1 cellular context compared by ENCODE assay signal in genomic region chr10:5476918-5477525, GRCh38.
TF ChIP-seq lines count a peak whose summit lies in the region.

No MANE protein-coding gene starts in this region.

TF ChIP-seq in K562, 482 proteins besides CTCF, POLR2A, EP300 and RAD21 (continues in another document):
- TF ChIP-seq, protein P1, sequence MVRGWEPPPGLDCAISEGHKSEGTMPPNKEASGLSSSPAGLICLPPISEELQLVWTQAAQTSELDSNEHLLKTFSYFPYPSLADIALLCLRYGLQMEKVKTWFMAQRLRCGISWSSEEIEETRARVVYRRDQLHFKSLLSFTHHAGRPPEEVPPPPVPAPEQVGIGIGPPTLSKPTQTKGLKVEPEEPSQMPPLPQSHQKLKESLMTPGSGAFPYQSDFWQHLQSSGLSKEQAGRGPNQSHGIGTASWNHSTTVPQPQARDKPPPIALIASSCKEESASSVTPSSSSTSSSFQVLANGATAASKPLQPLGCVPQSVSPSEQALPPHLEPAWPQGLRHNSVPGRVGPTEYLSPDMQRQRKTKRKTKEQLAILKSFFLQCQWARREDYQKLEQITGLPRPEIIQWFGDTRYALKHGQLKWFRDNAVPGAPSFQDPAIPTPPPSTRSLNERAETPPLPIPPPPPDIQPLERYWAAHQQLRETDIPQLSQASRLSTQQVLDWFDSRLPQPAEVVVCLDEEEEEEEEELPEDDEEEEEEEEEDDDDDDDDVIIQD (CRISPR knock-in tag; IDR thresholded peaks at IDR 0.05), result no peak
- no peak for TF ChIP-seq JUNB (CRISPR knock-in tag; conservative IDR thresholded peaks at IDR 0.05)
- TF ChIP-seq ZBTB40 (IDR thresholded peaks at IDR 0.05), result peak; percentile 1; the same call in 1 of the 2 replicates
- TF ChIP-seq ZBTB40 (CRISPR knock-in tag; IDR thresholded peaks at IDR 0.05), result no peak
- TF ChIP-seq KAT7 (CRISPR knock-in tag; IDR thresholded peaks at IDR 0.05; ENCODE audit: borderline replicate concordance), result peak; percentile 54; the same call in 1 of the 2 replicates
- TF ChIP-seq RREB1 (CRISPR knock-in tag; IDR thresholded peaks at IDR 0.05), result no peak
- TF ChIP-seq DMBX1 (CRISPR knock-in tag; IDR thresholded peaks at IDR 0.05; ENCODE audit: borderline replicate concordance), result peak; percentile 35; the same call in 1 of the 2 replicates
- peak; percentile 30; the same call in 1 of the 2 replicates for TF ChIP-seq POLR2H (tag; IDR thresholded peaks at IDR 0.05; ENCODE audit: low read depth)
- peak; percentile 51 to 64; a peak in 1 of 4 replicates for TF ChIP-seq UBTF (IDR thresholded peaks at IDR 0.05; ENCODE audit: borderline replicate concordance in 1 of 2, low read depth in 2 of 2, low read length in 2 of 2)
- no peak for TF ChIP-seq NKRF (IDR thresholded peaks at IDR 0.05; ENCODE audit: borderline replicate concordance)
- TF ChIP-seq STAT5A (IDR thresholded peaks at IDR 0.05; ENCODE audit: borderline replicate concordance, low read length), result no peak
- 0 out of 2 replicates have a peak, but pooled peaks have one; percentile 26 for TF ChIP-seq EGR1 (conservative IDR thresholded peaks at IDR 0.05)
- peak in 1 of 2 experiments; percentile 27; a peak in 2 of 4 replicates for TF ChIP-seq MLLT1 (IDR thresholded peaks at IDR 0.05)
- no peak for TF ChIP-seq ZNF263 (CRISPR knock-in tag; IDR thresholded peaks at IDR 0.05; ENCODE audit: borderline replicate concordance)
- no peak for TF ChIP-seq ZNF644 (tag; IDR thresholded peaks at IDR 0.05; ENCODE audit: low read depth)
- TF ChIP-seq NFRKB (IDR thresholded peaks at IDR 0.05; ENCODE audit: low read depth), result peak; percentile 6; the same call in 1 of the 2 replicates
- peak; percentile 6; the same call in 1 of the 2 replicates for TF ChIP-seq TCF3 (CRISPR knock-in tag; IDR thresholded peaks at IDR 0.05)
- TF ChIP-seq CTBP1 (IDR thresholded peaks at IDR 0.05; ENCODE audit: borderline replicate concordance), result no peak
- TF ChIP-seq HIVEP1 (CRISPR knock-in tag; IDR thresholded peaks at IDR 0.05), result no peak
- TF ChIP-seq, protein P2, sequence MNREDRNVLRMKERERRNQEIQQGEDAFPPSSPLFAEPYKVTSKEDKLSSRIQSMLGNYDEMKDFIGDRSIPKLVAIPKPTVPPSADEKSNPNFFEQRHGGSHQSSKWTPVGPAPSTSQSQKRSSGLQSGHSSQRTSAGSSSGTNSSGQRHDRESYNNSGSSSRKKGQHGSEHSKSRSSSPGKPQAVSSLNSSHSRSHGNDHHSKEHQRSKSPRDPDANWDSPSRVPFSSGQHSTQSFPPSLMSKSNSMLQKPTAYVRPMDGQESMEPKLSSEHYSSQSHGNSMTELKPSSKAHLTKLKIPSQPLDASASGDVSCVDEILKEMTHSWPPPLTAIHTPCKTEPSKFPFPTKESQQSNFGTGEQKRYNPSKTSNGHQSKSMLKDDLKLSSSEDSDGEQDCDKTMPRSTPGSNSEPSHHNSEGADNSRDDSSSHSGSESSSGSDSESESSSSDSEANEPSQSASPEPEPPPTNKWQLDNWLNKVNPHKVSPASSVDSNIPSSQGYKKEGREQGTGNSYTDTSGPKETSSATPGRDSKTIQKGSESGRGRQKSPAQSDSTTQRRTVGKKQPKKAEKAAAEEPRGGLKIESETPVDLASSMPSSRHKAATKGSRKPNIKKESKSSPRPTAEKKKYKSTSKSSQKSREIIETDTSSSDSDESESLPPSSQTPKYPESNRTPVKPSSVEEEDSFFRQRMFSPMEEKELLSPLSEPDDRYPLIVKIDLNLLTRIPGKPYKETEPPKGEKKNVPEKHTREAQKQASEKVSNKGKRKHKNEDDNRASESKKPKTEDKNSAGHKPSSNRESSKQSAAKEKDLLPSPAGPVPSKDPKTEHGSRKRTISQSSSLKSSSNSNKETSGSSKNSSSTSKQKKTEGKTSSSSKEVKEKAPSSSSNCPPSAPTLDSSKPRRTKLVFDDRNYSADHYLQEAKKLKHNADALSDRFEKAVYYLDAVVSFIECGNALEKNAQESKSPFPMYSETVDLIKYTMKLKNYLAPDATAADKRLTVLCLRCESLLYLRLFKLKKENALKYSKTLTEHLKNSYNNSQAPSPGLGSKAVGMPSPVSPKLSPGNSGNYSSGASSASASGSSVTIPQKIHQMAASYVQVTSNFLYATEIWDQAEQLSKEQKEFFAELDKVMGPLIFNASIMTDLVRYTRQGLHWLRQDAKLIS (CRISPR knock-in tag; IDR thresholded peaks at IDR 0.05), result peak; percentile 8; the same call in 1 of the 2 replicates
- TF ChIP-seq DNMT1 (IDR thresholded peaks at IDR 0.05), result no peak
- no peak for TF ChIP-seq HNRNPL (IDR thresholded peaks at IDR 0.05; ENCODE audit: low read depth, low read length)
- TF ChIP-seq SLC30A9 (CRISPR knock-in tag; IDR thresholded peaks at IDR 0.05), result no peak
- TF ChIP-seq YBX1 (IDR thresholded peaks at IDR 0.05), result no peak
